Comparison of ENCODE assay signal across 8 cellular contexts in genomic region chr11:123302751-123303195, GRCh38.
DNase-seq lines count a peak whose midpoint lies in the region; ATAC-seq lines count a peak whose summit lies in the region.

No MANE protein-coding gene starts in this region.

- no peak overlapping the region for H2BK120ac ChIP-seq in trophoblast cell (ENCODE audit: insufficient read depth, low read length, poor library complexity)

- no peak overlapping the region for H2AK5ac ChIP-seq in trophoblast cell (ENCODE audit: low read length)

- no peak overlapping the region for H4K12ac ChIP-seq in trophoblast cell (ENCODE audit: low read depth, low read length)

- H2AFZ ChIP-seq in trophoblast cell (ENCODE audit: insufficient read depth, low read length, poor library complexity), result no peak overlapping the region

- no peak overlapping the region for H3K18ac ChIP-seq in trophoblast cell (ENCODE audit: low read length)

- H4K91ac ChIP-seq in trophoblast cell (ENCODE audit: low read depth, low read length), result no peak overlapping the region

- H3K36me3 ChIP-seq in trophoblast cell (ENCODE audit: control insufficient read depth in 1 of 2, insufficient read depth in 2 of 2, low read length in 2 of 2), result no peaks in the 10 kb centered on the region

- H3K79me1 ChIP-seq in trophoblast cell (ENCODE audit: low read length), result no peaks in the 10 kb centered on the region

- H3K14ac ChIP-seq in trophoblast cell (ENCODE audit: low read length), result no peak overlapping the region

- ATAC-seq in GM18858 (IDR thresholded peaks at IDR 0.05; ENCODE audit: unreplicated experiment), result peak; percentile 40
- peak; percentile 58 for ATAC-seq in HG03095 (IDR thresholded peaks at IDR 0.05; ENCODE audit: unreplicated experiment)
- ATAC-seq in activated T-helper 17 cell treated with anti-CD3 and anti-CD28 coated beads, Interleukin-2, amount 50 U/mL, for 72 hours (replicated peaks), result peak; percentile 76
- no peak for ATAC-seq in HG03521 (IDR thresholded peaks at IDR 0.05; ENCODE audit: unreplicated experiment)
- no peak for ATAC-seq in right cardiac atrium
- no peak for ATAC-seq in GM21515 (IDR thresholded peaks at IDR 0.05; ENCODE audit: unreplicated experiment)

- peak overlapping the region; percentile 4 for H3K4me2 ChIP-seq in trophoblast cell (ENCODE audit: low read length)

- H3K79me2 ChIP-seq in trophoblast cell (ENCODE audit: control insufficient read depth, insufficient read depth, low read length, poor library complexity), result no peaks in the 10 kb centered on the region

- H3K23ac ChIP-seq in trophoblast cell (ENCODE audit: low read length), result no peak overlapping the region

- H2BK5ac ChIP-seq in trophoblast cell (ENCODE audit: low read depth, low read length, poor library complexity), result no peak overlapping the region

- peak; percentile 64 to 83 for DNase-seq in trophoblast cell
- no peak for DNase-seq in NCI-H2171 treated with DMSO at 0.1 percent for 48 hours (lab: John Stamatoyannopoulos, UW)
- DNase-seq in right cardiac atrium, result no peak

- H3K27ac Mint-ChIP-seq in activated T-helper 17 cell treated with anti-CD3 and anti-CD28 coated beads, Interleukin-2, amount 50 U/mL, for 72 hours, result peak overlapping the region; percentile 67

- H3K27ac ChIP-seq in trophoblast cell (ENCODE audit: low read depth, low read length), result no peak overlapping the region
- no peak overlapping the region for H3K27ac ChIP-seq in right cardiac atrium (ENCODE audit: low read length)

- no peaks in the 10 kb centered on the region for H3K9me3 Mint-ChIP-seq in activated T-helper 17 cell treated with anti-CD3 and anti-CD28 coated beads, Interleukin-2, amount 50 U/mL, for 72 hours

- H4K8ac ChIP-seq in trophoblast cell (ENCODE audit: low read depth, low read length), result no peak overlapping the region

- no peak overlapping the region for H2BK12ac ChIP-seq in trophoblast cell (ENCODE audit: low read length)

- H3K9ac ChIP-seq in trophoblast cell (ENCODE audit: low read length), result no peak overlapping the region

- H3K27me3 Mint-ChIP-seq in activated T-helper 17 cell treated with anti-CD3 and anti-CD28 coated beads, Interleukin-2, amount 50 U/mL, for 72 hours, result no peaks in the 10 kb centered on the region

- H3K4me3 Mint-ChIP-seq in activated T-helper 17 cell treated with anti-CD3 and anti-CD28 coated beads, Interleukin-2, amount 50 U/mL, for 72 hours, result peak overlapping the region; percentile 78

- H3K4me3 ChIP-seq in trophoblast cell (ENCODE audit: low read depth, low read length) (no peak overlapping the region), right cardiac atrium (ENCODE audit: low read length) (no peak overlapping the region)

- no peaks in the 10 kb centered on the region for H3K27me3 ChIP-seq in trophoblast cell (ENCODE audit: insufficient read depth, low read length)
- H3K27me3 ChIP-seq in right cardiac atrium (ENCODE audit: control insufficient read depth, insufficient read depth), result no peaks in the 10 kb centered on the region

- intact Hi-C loops in right cardiac atrium (cut with DNase I), result loop anchor here (5.0 to 10.0 kb wide), 5 partner anchors 52 to 180 kb away; no protein-coding TSS in a partner anchor

- H3K4ac ChIP-seq in trophoblast cell (ENCODE audit: low read depth, low read length), result no peak overlapping the region

- H3K9me3 ChIP-seq in trophoblast cell (ENCODE audit: insufficient read depth, low read depth, low read length), result peaks cover 1% of the 10 kb centered on the region
- H3K9me3 ChIP-seq in right cardiac atrium (ENCODE audit: control insufficient read depth, low read length), result no peaks in the 10 kb centered on the region

- H3K4me1 Mint-ChIP-seq in activated T-helper 17 cell treated with anti-CD3 and anti-CD28 coated beads, Interleukin-2, amount 50 U/mL, for 72 hours, result peaks cover 27% of the 10 kb centered on the region

- no CpG with 5 or more reads among the region's 8 CpGs for WGBS in trophoblast cell (ENCODE audit: extremely low coverage, insufficient coverage, insufficient read length)
- WGBS in right cardiac atrium, result 71% methylated on average over 8 of the region's 8 CpGs

- peaks cover 4 to 11% of the 10 kb centered on the region in 2 experiments for H3K4me1 ChIP-seq in trophoblast cell (ENCODE audit: control insufficient read depth in 1 of 2, insufficient read depth in 2 of 2, low read length in 2 of 2)
- H3K4me1 ChIP-seq in right cardiac atrium (ENCODE audit: control insufficient read depth, insufficient read depth, low read length), result no peaks in the 10 kb centered on the region

- no peaks in the 10 kb centered on the region for H3K36me3 Mint-ChIP-seq in activated T-helper 17 cell treated with anti-CD3 and anti-CD28 coated beads, Interleukin-2, amount 50 U/mL, for 72 hours (ENCODE audit: low read depth)

Comparison
In these comparisons a context has a peak if more than half of its experiments do, and no peak if none do; other contexts are left out.
1. ATAC-seq: peak in GM18858 (single experiment), HG03095 (single experiment) and activated T-helper 17 cell treated with anti-CD3 and anti-CD28 coated beads, Interleukin-2, amount 50 U/mL, for 72 hours (single experiment); none in HG03521 (single experiment), right cardiac atrium (0 of 2) and GM21515 (single experiment).
2. DNase-seq: peak in trophoblast cell (2 of 2); none in NCI-H2171 treated with DMSO at 0.1 percent for 48 hours (single experiment) and right cardiac atrium (0 of 3).